Comparison of ENCODE assay signal across 27 cellular contexts in the genomic region with DNA sequence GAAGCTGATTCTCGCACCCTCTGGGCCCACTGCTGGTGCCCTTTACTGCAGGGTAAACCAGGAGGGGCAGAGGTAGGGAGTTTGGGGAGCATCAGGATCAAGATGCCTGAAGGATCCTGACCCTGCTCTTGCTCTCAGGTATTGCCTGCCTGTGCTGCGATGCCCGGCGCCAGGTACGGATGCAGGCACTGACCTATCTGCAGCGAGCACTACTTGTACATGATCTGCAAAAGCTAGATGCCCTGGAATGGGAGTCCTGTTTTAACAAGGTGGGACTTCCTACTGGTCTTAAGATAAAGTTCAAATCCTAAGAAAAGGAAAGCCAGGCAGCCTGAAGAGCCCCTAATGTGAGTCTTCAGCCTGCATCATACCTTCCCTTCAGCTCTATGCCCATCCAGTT. TPM values are rescaled to one million over a fixed set of nuclear protein-coding genes. Genes with fewer than 3 reads are reported as not detected.
DNase-seq lines count a peak whose midpoint lies in the region; ATAC-seq, FAIRE-seq and TF ChIP-seq lines count a peak whose summit lies in the region.
"Had no signal": no experiment of that assay in that cellular context is flagged by ENCODE, and none has a peak within 500 bp of the region (broad histone marks: within the 10 kb centered on the region; RNA-seq: fewer than 3 reads in every experiment).

No MANE protein-coding gene starts in this region.

- CTCF ChIA-PET in HepG2 (lab: Yijun Ruan, JAX; ENCODE audit: low intra/inter-chr PET ratio, low total read pairs), result no interaction called here
- CTCF ChIA-PET in A673 (lab: Charles Lee), result no interaction called here

- no peak overlapping the region for H2AFZ ChIP-seq in HepG2 (ENCODE audit: low read length)

- intact Hi-C loops in HepG2 (cut with micrococcal nuclease; ENCODE audit: unreplicated experiment), result no loop called here
- intact Hi-C loops in right lobe of liver (cut with DNase I), result no loop called here
- intact Hi-C loops in spleen (cut with DNase I; ENCODE audit: low total_unique reads), result no loop called here
- intact Hi-C loops in A673 (cut with micrococcal nuclease; ENCODE audit: unreplicated experiment), result no loop called here

- H3K27me3 ChIP-seq in HepG2 (ENCODE audit: control insufficient read depth in 1 of 2, insufficient read depth in 2 of 2, low read length in 2 of 2), result no peaks in the 10 kb centered on the region
- no peaks in the 10 kb centered on the region for H3K27me3 ChIP-seq in right lobe of liver
- H3K27me3 ChIP-seq in spleen (replicated peaks in 1 of 7), result no peaks in the 10 kb centered on the region
- no peaks in the 10 kb centered on the region for H3K27me3 ChIP-seq in A673 (replicated peaks; ENCODE audit: insufficient read depth, low read depth, low read length, poor library complexity)
- H3K27me3 ChIP-seq: BE2C, BLaER1 had no signal

- WGBS in HepG2 (ENCODE audit: low lambda C conversion rate), result 97% methylated on average over 5 of the region's 6 CpGs
- 100% methylated on average over 1 of the region's 6 CpGs for WGBS in right lobe of liver (ENCODE audit: insufficient coverage, low coverage, low lambda C conversion rate, missing lambda C conversion rate)
- 95 to 100% (median 97%) methylated on average over 6 of the region's 6 CpGs for WGBS in spleen, 5 donors

- no peak overlapping the region for H3K27ac ChIP-seq in HepG2 (ENCODE audit: extremely low read length, insufficient read depth, low read length)
- H3K27ac ChIP-seq in right lobe of liver, result no peak overlapping the region
- H3K27ac ChIP-seq in spleen, result no peak overlapping the region
- no peak overlapping the region for H3K27ac ChIP-seq in A673 (ENCODE audit: low read depth, low read length, poor library complexity, severe bottlenecking)
- H3K27ac ChIP-seq: 22Rv1, A549, BLaER1 had no signal

- ATAC-seq in HepG2, result no peak
- ATAC-seq in right lobe of liver, result no peak
- ATAC-seq in GM19395 (IDR thresholded peaks at IDR 0.05; ENCODE audit: unreplicated experiment), result no peak
- ATAC-seq: GM12878 had no signal

- POLR2A ChIA-PET in HepG2 (lab: Yijun Ruan, JAX), result no interaction called here
- POLR2A ChIA-PET in A673 (lab: Charles Lee; ENCODE audit: low non-redundant PET), result interaction anchor here (0.6 kb wide), 1 partner anchor 82 kb away, joined by 4 read pairs; no protein-coding TSS in a partner anchor

- no peak overlapping the region for H3K4me3 ChIP-seq in HepG2 (replicated peaks in 1 of 3; ENCODE audit: insufficient read depth in 1 of 3, low read depth in 2 of 3, low read length in 3 of 3)
- no peak overlapping the region for H3K4me3 ChIP-seq in right lobe of liver
- H3K4me3 ChIP-seq in spleen, result no peak overlapping the region
- no peak overlapping the region for H3K4me3 ChIP-seq in A673 (ENCODE audit: low read depth, low read length, poor library complexity, severe bottlenecking)
- H3K4me3 ChIP-seq: A549, BLaER1, GM12878 had no signal

- 0 out of 2 replicates have a peak, but pooled peaks cover 2% of the 10 kb centered on the region for H4K20me1 ChIP-seq in HepG2 (ENCODE audit: insufficient read depth, low read length)

- H3K9ac ChIP-seq in HepG2 (ENCODE audit: insufficient read depth, low read depth, low read length), result no peak overlapping the region
- H3K9ac ChIP-seq: BLaER1 had no signal

- H3K9me3 ChIP-seq in HepG2 (ENCODE audit: low read length) (no peaks in the 10 kb centered on the region), right lobe of liver (no peaks in the 10 kb centered on the region), spleen (no peaks in the 10 kb centered on the region), A673 (ENCODE audit: low read depth, low read length, poor library complexity, severe bottlenecking) (no peaks in the 10 kb centered on the region)
- H3K9me3 ChIP-seq: A549, BE2C, BLaER1 had no signal

- H3K79me2 ChIP-seq in HepG2 (ENCODE audit: insufficient read depth, low read length), result no peaks in the 10 kb centered on the region

- no peak for TF ChIP-seq RAD21 in HepG2 (CRISPR knock-in tag; IDR thresholded peaks at IDR 0.05)

- TF ChIP-seq EP300 in HepG2 (IDR thresholded peaks at IDR 0.05; ENCODE audit: low read depth in 2 of 2, low read length in 2 of 2) (no peak), HepG2 (CRISPR knock-in tag; IDR thresholded peaks at IDR 0.05; ENCODE audit: borderline replicate concordance) (no peak)

- BruUV-seq in HepG2 (replicated peaks; lab: Mats Ljungman, UMichigan) (no TSS peak), A673 (replicated peaks; lab: Mats Ljungman, UMichigan) (no TSS peak)

- in situ Hi-C loops in HepG2 (cut with HindIII; ENCODE audit: extremely low pct_ligation_motif_present, low pct_unique_long_range_greater_than_20kb), result no loop called here

- H3K4me2 ChIP-seq in HepG2 (ENCODE audit: low read depth, low read length), result no peak overlapping the region
- H3K4me2 ChIP-seq: A549, BLaER1 had no signal

- TF ChIP-seq POLR2A in HepG2 (IDR thresholded peaks at IDR 0.05; ENCODE audit: insufficient read depth in 1 of 2, low read depth in 2 of 2, low read length in 2 of 2) (no peak), right lobe of liver (IDR thresholded peaks at IDR 0.05) (no peak), spleen (IDR thresholded peaks at IDR 0.05) (no peak)

- TF ChIP-seq CTCF in HepG2 (CRISPR knock-in tag; IDR thresholded peaks at IDR 0.05) (no peak), right lobe of liver (IDR thresholded peaks at IDR 0.05) (no peak), spleen (IDR thresholded peaks at IDR 0.05 in 8 of 11, conservative IDR thresholded peaks at IDR 0.05 in 3 of 11) (no peak), A673 (conservative IDR thresholded peaks at IDR 0.05; ENCODE audit: low read depth, low read length) (no peak)

- DNase-seq in HepG2 (ENCODE audit: low spot score), result no peak
- DNase-seq in right lobe of liver, result no peak
- peak; percentile 39 for DNase-seq in spleen
- no peak for DNase-seq in A673 (ENCODE audit: low spot score)
- DNase-seq: ACHN; BE2C; C1 segment of cervical spinal cord; CD4-positive, alpha-beta memory T cell; CD4-positive, CD25-positive, alpha-beta regulatory T cell; CD8-positive, alpha-beta memory T cell; COR-L47; DMS 273 treated with DMSO at 0.1 percent for 48 hours; DMS153; DMS53; DMS79; DND-41; EL; GDM1 had no signal

- FAIRE-seq in HepG2 (lab: Jason Lieb, UNC), result no peak
- FAIRE-seq: A549, GM12878, GM12892, GM18507, GM19239 had no signal

- H3K4me1 ChIP-seq in HepG2 (ENCODE audit: insufficient read depth, low read length), result 0 out of 2 replicates have a peak, but pooled peaks cover under 1% of the 10 kb centered on the region
- H3K4me1 ChIP-seq in right lobe of liver, result no peaks in the 10 kb centered on the region
- peaks cover 0 to 1% (median 0%) of the 10 kb centered on the region in 6 donors for H3K4me1 ChIP-seq in spleen
- H3K4me1 ChIP-seq in A673 (ENCODE audit: insufficient read depth, low read length, poor library complexity, severe bottlenecking), result no peaks in the 10 kb centered on the region
- H3K4me1 ChIP-seq: A549, BE2C, BLaER1 had no signal

- H3K36me3 ChIP-seq in HepG2 (replicated peaks in 1 of 2; ENCODE audit: control insufficient read depth in 1 of 2, insufficient read depth in 2 of 2, low read length in 2 of 2) (peaks cover 31 to 59% of the 10 kb centered on the region in 2 experiments), right lobe of liver (peaks cover 0 to 72% (median 45%) of the 10 kb centered on the region in 4 donors), spleen (peaks cover 3 to 94% (median 85%) of the 10 kb centered on the region in 6 donors), A673 (ENCODE audit: insufficient read depth, low read length, poor library complexity, severe bottlenecking) (peaks cover 29% of the 10 kb centered on the region)

RNA-seq across cellular contexts. Expression of a gene that starts 16.1 kb away (rescaled TPM):
- total RNA-seq in HepG2 (2016; rRNA removed; fragmentation: Illumina TruSeq; extraction: Trizol) (7.7 and 8.2 TPM in 2 replicates), right lobe of liver (10 to 100 TPM in 4 of 6 experiments, 1 to 10 TPM in 2; 7.5 to 46.0 (median 19.4) TPM), spleen (100 to 1,000 TPM in 3 of 7 donors, 10 to 100 TPM in 4; 51.6 to 161 (median 75.2) TPM), A673 (2021) (29.8 and 33.2 TPM in 2 replicates)
- 2.2 and 3.1 TPM in 2 replicates for total RNA-seq in HepG2 (2016; cell fraction: cytosol; rRNA removed; fragmentation: Illumina TruSeq; extraction: Trizol; ENCODE audit: low read depth)
- 6.6 and 8.7 TPM in 2 replicates for total RNA-seq in HepG2 (2016; cell fraction: insoluble cytoplasmic fraction; rRNA removed; fragmentation: Illumina TruSeq; extraction: Trizol)
- total RNA-seq in HepG2 (2016; cell fraction: membrane; rRNA removed; fragmentation: Illumina TruSeq; extraction: Trizol), result 4.0 and 5.5 TPM in 2 replicates
- total RNA-seq in HepG2 (2016; cell fraction: nucleus; rRNA removed; fragmentation: Illumina TruSeq; extraction: Trizol), result 7.7 and 7.8 TPM in 2 replicates
- polyA plus RNA-seq in HepG2 (2011; rRNA removed) (12.5 and 15.5 TPM in 2 replicates), spleen (10 to 100 TPM; 34.7 to 55.2 (median 51.9) TPM)
- polyA plus RNA-seq in HepG2 (2011; cell fraction: cytosol; rRNA removed), result 8.4 and 11.7 TPM in 2 replicates
- polyA plus RNA-seq in HepG2 (2011; cell fraction: nucleus; rRNA removed), result 56.1 and 62.0 TPM in 2 replicates
- 8.9 and 9.6 TPM in 2 replicates for polyA plus RNA-seq in HepG2 (2012)
- 1.4 and 1.6 TPM in 2 replicates for polyA plus RNA-seq in HepG2 (2016; cell fraction: cytosol; fragmentation: Illumina TruSeq; extraction: Trizol; ENCODE audit: low read depth)
- 6.6 and 9.1 TPM in 2 replicates for polyA plus RNA-seq in HepG2 (2016; cell fraction: insoluble cytoplasmic fraction; fragmentation: Illumina TruSeq; extraction: Trizol; ENCODE audit: low read depth)
- 2.4 and 2.8 TPM in 2 replicates for polyA plus RNA-seq in HepG2 (2016; cell fraction: membrane; fragmentation: Illumina TruSeq; extraction: Trizol; ENCODE audit: low read depth)
- 20.9 and 25.8 TPM in 2 replicates for polyA plus RNA-seq in HepG2 (2016; cell fraction: nucleus; fragmentation: Illumina TruSeq; extraction: Trizol; ENCODE audit: insufficient read depth, low read depth)
- polyA minus RNA-seq in HepG2 (2011; rRNA and poly(A)+ RNA removed; ENCODE audit: low replicate concordance), result 14.9 and 16.9 TPM in 2 replicates
- polyA minus RNA-seq in HepG2 (2011; cell fraction: cytosol; rRNA and poly(A)+ RNA removed), result 10.5 and 12.6 TPM in 2 replicates
- polyA minus RNA-seq in HepG2 (2011; cell fraction: nucleus; rRNA and poly(A)+ RNA removed), result 9.5 and 12.2 TPM in 2 replicates

RNA-seq across cellular contexts. Expression of a gene that starts 39.2 kb away (rescaled TPM):
- total RNA-seq in HepG2 (2016; rRNA removed; fragmentation: Illumina TruSeq; extraction: Trizol), result 0.11 and 0.35 TPM in 2 replicates
- total RNA-seq in HepG2 (2016; cell fraction: cytosol; rRNA removed; fragmentation: Illumina TruSeq; extraction: Trizol; ENCODE audit: low read depth), result 0.18 TPM in 1 of 2 replicates, not detected in the other
- 0.21 and 0.65 TPM in 2 replicates for total RNA-seq in HepG2 (2016; cell fraction: insoluble cytoplasmic fraction; rRNA removed; fragmentation: Illumina TruSeq; extraction: Trizol)
- total RNA-seq in HepG2 (2016; cell fraction: membrane; rRNA removed; fragmentation: Illumina TruSeq; extraction: Trizol), result 0.34 and 0.62 TPM in 2 replicates
- 0.34 and 0.75 TPM in 2 replicates for total RNA-seq in HepG2 (2016; cell fraction: nucleus; rRNA removed; fragmentation: Illumina TruSeq; extraction: Trizol)
- polyA plus RNA-seq in HepG2 (2011; rRNA removed), result 0.58 and 0.59 TPM in 2 replicates
- 0.10 and 0.36 TPM in 2 replicates for polyA plus RNA-seq in HepG2 (2011; cell fraction: cytosol; rRNA removed)
- polyA plus RNA-seq in HepG2 (2011; cell fraction: nucleus; rRNA removed), result 3.4 and 4.7 TPM in 2 replicates
- polyA plus RNA-seq in HepG2 (2012), result 1.1 and 1.5 TPM in 2 replicates
- polyA plus RNA-seq in HepG2 (2016; cell fraction: cytosol; fragmentation: Illumina TruSeq; extraction: Trizol; ENCODE audit: low read depth), result 0.15 and 0.31 TPM in 2 replicates
- 0.29 and 0.33 TPM in 2 replicates for polyA plus RNA-seq in HepG2 (2016; cell fraction: insoluble cytoplasmic fraction; fragmentation: Illumina TruSeq; extraction: Trizol; ENCODE audit: low read depth)
- 0.44 and 0.48 TPM in 2 replicates for polyA plus RNA-seq in HepG2 (2016; cell fraction: membrane; fragmentation: Illumina TruSeq; extraction: Trizol; ENCODE audit: low read depth)
- 0.94 and 0.97 TPM in 2 replicates for polyA plus RNA-seq in HepG2 (2016; cell fraction: nucleus; fragmentation: Illumina TruSeq; extraction: Trizol; ENCODE audit: insufficient read depth, low read depth)
- 0.47 and 0.96 TPM in 2 replicates for polyA minus RNA-seq in HepG2 (2011; rRNA and poly(A)+ RNA removed; ENCODE audit: low replicate concordance)
- polyA minus RNA-seq in HepG2 (2011; cell fraction: cytosol; rRNA and poly(A)+ RNA removed), result 0.44 TPM in 1 of 2 replicates, not detected in the other
- 0.87 and 1.2 TPM in 2 replicates for polyA minus RNA-seq in HepG2 (2011; cell fraction: nucleus; rRNA and poly(A)+ RNA removed)
- total RNA-seq in right lobe of liver, result 1 to 10 TPM in 3 of 6 experiments, under 1 TPM in 3; 0.12 to 4.6 (median 1.3) TPM
- total RNA-seq in spleen, result 1 to 10 TPM in 6 of 7 donors, under 1 TPM in 1; 0.59 to 2.5 (median 1.3) TPM
- polyA plus RNA-seq in spleen, result 1 to 10 TPM in 2 of 3 donors, under 1 TPM in 1; 0.65 to 1.1 (median 1.0) TPM
- total RNA-seq in A673 (2021), result 5.8 and 7.3 TPM in 2 replicates
- total RNA-seq: A172 had no signal

RNA-seq across cellular contexts. Expression of a gene that starts 41.3 kb away (rescaled TPM):
- total RNA-seq in HepG2 (2016; rRNA removed; fragmentation: Illumina TruSeq; extraction: Trizol) (8.3 and 8.6 TPM in 2 replicates), right lobe of liver (10 to 100 TPM in 2 of 6 experiments, 1 to 10 TPM in 4; 5.6 to 22.9 (median 9.0) TPM), spleen (10 to 100 TPM; 16.7 to 27.9 (median 22.8) TPM), A673 (2021) (8.9 and 11.6 TPM in 2 replicates)
- total RNA-seq in HepG2 (2016; cell fraction: cytosol; rRNA removed; fragmentation: Illumina TruSeq; extraction: Trizol; ENCODE audit: low read depth), result 3.2 and 3.3 TPM in 2 replicates
- 7.7 and 8.0 TPM in 2 replicates for total RNA-seq in HepG2 (2016; cell fraction: insoluble cytoplasmic fraction; rRNA removed; fragmentation: Illumina TruSeq; extraction: Trizol)
- 5.6 and 6.1 TPM in 2 replicates for total RNA-seq in HepG2 (2016; cell fraction: membrane; rRNA removed; fragmentation: Illumina TruSeq; extraction: Trizol)
- 3.3 and 3.6 TPM in 2 replicates for total RNA-seq in HepG2 (2016; cell fraction: nucleus; rRNA removed; fragmentation: Illumina TruSeq; extraction: Trizol)
- polyA plus RNA-seq in HepG2 (2011; rRNA removed) (4.3 and 6.4 TPM in 2 replicates), spleen (10 to 100 TPM; 17.6 to 28.7 (median 23.6) TPM)
- polyA plus RNA-seq in HepG2 (2011; cell fraction: cytosol; rRNA removed), result 6.2 and 12.2 TPM in 2 replicates
- 30.9 and 35.5 TPM in 2 replicates for polyA plus RNA-seq in HepG2 (2011; cell fraction: nucleus; rRNA removed)
- 4.1 and 4.3 TPM in 2 replicates for polyA plus RNA-seq in HepG2 (2012)
- 2.7 and 3.5 TPM in 2 replicates for polyA plus RNA-seq in HepG2 (2016; cell fraction: cytosol; fragmentation: Illumina TruSeq; extraction: Trizol; ENCODE audit: low read depth)
- 6.9 and 8.6 TPM in 2 replicates for polyA plus RNA-seq in HepG2 (2016; cell fraction: insoluble cytoplasmic fraction; fragmentation: Illumina TruSeq; extraction: Trizol; ENCODE audit: low read depth)
- polyA plus RNA-seq in HepG2 (2016; cell fraction: membrane; fragmentation: Illumina TruSeq; extraction: Trizol; ENCODE audit: low read depth), result 4.3 and 4.4 TPM in 2 replicates
- 9.7 TPM in 2 replicates for polyA plus RNA-seq in HepG2 (2016; cell fraction: nucleus; fragmentation: Illumina TruSeq; extraction: Trizol; ENCODE audit: insufficient read depth, low read depth)
- polyA minus RNA-seq in HepG2 (2011; rRNA and poly(A)+ RNA removed; ENCODE audit: low replicate concordance), result 3.8 and 4.9 TPM in 2 replicates
- polyA minus RNA-seq in HepG2 (2011; cell fraction: cytosol; rRNA and poly(A)+ RNA removed), result 2.8 and 4.0 TPM in 2 replicates
- 3.0 and 3.4 TPM in 2 replicates for polyA minus RNA-seq in HepG2 (2011; cell fraction: nucleus; rRNA and poly(A)+ RNA removed)

RNA-seq across cellular contexts. Expression of a gene that starts 53.0 kb away (rescaled TPM):
- 13.0 and 13.1 TPM in 2 replicates for total RNA-seq in HepG2 (2016; rRNA removed; fragmentation: Illumina TruSeq; extraction: Trizol)
- total RNA-seq in HepG2 (2016; cell fraction: cytosol; rRNA removed; fragmentation: Illumina TruSeq; extraction: Trizol; ENCODE audit: low read depth), result 4.3 and 6.6 TPM in 2 replicates
- total RNA-seq in HepG2 (2016; cell fraction: insoluble cytoplasmic fraction; rRNA removed; fragmentation: Illumina TruSeq; extraction: Trizol), result 11.4 and 14.7 TPM in 2 replicates
- total RNA-seq in HepG2 (2016; cell fraction: membrane; rRNA removed; fragmentation: Illumina TruSeq; extraction: Trizol), result 8.6 and 10.3 TPM in 2 replicates
- total RNA-seq in HepG2 (2016; cell fraction: nucleus; rRNA removed; fragmentation: Illumina TruSeq; extraction: Trizol), result 7.0 and 9.7 TPM in 2 replicates
- polyA plus RNA-seq in HepG2 (2011; rRNA removed), result 18.4 and 19.3 TPM in 2 replicates
- polyA plus RNA-seq in HepG2 (2011; cell fraction: cytosol; rRNA removed), result 31.2 and 40.8 TPM in 2 replicates
- polyA plus RNA-seq in HepG2 (2011; cell fraction: nucleus; rRNA removed), result 47.1 and 47.2 TPM in 2 replicates
- 17.2 and 18.2 TPM in 2 replicates for polyA plus RNA-seq in HepG2 (2012)
- polyA plus RNA-seq in HepG2 (2016; cell fraction: cytosol; fragmentation: Illumina TruSeq; extraction: Trizol; ENCODE audit: low read depth), result 8.4 and 10.7 TPM in 2 replicates
- 13.0 and 17.2 TPM in 2 replicates for polyA plus RNA-seq in HepG2 (2016; cell fraction: insoluble cytoplasmic fraction; fragmentation: Illumina TruSeq; extraction: Trizol; ENCODE audit: low read depth)
- polyA plus RNA-seq in HepG2 (2016; cell fraction: membrane; fragmentation: Illumina TruSeq; extraction: Trizol; ENCODE audit: low read depth), result 10.6 and 12.1 TPM in 2 replicates
- polyA plus RNA-seq in HepG2 (2016; cell fraction: nucleus; fragmentation: Illumina TruSeq; extraction: Trizol; ENCODE audit: insufficient read depth, low read depth), result 20.9 and 24.8 TPM in 2 replicates
- 14.5 and 32.9 TPM in 2 replicates for polyA minus RNA-seq in HepG2 (2011; rRNA and poly(A)+ RNA removed; ENCODE audit: low replicate concordance)
- 6.2 and 7.1 TPM in 2 replicates for polyA minus RNA-seq in HepG2 (2011; cell fraction: cytosol; rRNA and poly(A)+ RNA removed)
- 8.6 and 9.1 TPM in 2 replicates for polyA minus RNA-seq in HepG2 (2011; cell fraction: nucleus; rRNA and poly(A)+ RNA removed)
- total RNA-seq in right lobe of liver, result 10 to 100 TPM; 23.0 to 32.1 (median 26.8) TPM
- 10 to 100 TPM; 35.3 to 48.4 (median 43.0) TPM for total RNA-seq in spleen
- 10 to 100 TPM; 48.5 to 59.1 (median 58.7) TPM for polyA plus RNA-seq in spleen
- total RNA-seq in A673 (2021), result 63.7 and 72.1 TPM in 2 replicates
